ENCODE assay signal across 1 cellular context in the genomic region with DNA sequence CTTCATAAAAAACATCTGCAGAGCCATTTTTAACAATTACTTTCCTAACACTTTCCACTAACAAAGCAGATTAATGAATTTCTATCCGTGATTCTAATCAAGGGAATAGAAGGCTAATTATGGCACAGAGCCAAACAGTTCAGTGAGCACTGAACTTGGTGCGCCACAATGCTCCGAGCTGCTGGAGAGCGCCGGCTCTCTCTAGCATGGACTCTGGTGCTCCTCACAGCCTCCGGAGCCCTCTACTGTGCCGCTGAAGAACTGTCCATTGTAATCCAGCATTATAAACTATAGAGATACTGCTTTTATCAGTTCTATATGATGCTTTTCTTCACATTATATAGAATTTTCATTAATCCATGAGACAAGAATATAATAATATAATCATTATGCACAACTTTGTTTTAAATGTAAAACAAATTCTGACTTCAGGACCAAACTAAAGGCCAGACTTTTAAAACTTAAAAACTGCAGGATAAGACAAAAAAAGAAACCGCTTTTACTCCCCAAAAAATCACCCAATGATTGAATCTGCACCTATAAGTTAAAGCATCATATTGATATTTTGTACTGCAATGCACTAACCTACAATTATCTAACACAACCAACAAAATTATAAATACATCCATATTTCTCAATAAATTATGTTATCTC.
TF ChIP-seq lines count a peak whose summit lies in the region.

No MANE protein-coding gene starts in this region.

TF ChIP-seq in GM12878, 131 proteins besides CTCF, POLR2A, EP300 and RAD21 (continued from another document):
- TF ChIP-seq, protein P1, sequence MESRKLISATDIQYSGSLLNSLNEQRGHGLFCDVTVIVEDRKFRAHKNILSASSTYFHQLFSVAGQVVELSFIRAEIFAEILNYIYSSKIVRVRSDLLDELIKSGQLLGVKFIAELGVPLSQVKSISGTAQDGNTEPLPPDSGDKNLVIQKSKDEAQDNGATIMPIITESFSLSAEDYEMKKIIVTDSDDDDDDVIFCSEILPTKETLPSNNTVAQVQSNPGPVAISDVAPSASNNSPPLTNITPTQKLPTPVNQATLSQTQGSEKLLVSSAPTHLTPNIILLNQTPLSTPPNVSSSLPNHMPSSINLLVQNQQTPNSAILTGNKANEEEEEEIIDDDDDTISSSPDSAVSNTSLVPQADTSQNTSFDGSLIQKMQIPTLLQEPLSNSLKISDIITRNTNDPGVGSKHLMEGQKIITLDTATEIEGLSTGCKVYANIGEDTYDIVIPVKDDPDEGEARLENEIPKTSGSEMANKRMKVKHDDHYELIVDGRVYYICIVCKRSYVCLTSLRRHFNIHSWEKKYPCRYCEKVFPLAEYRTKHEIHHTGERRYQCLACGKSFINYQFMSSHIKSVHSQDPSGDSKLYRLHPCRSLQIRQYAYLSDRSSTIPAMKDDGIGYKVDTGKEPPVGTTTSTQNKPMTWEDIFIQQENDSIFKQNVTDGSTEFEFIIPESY (IDR thresholded peaks at IDR 0.05): 0 out of 2 replicates have a peak, but pooled peaks have one; percentile 17
- TF ChIP-seq CUX1 (IDR thresholded peaks at IDR 0.05; ENCODE audit: insufficient replicate concordance, low read depth, low read length): no peak
- TF ChIP-seq POLR2AphosphoS2 (IDR thresholded peaks at IDR 0.05; ENCODE audit: low read depth, low read length): no peak
